Comparison of ENCODE assay signal across 19 cellular contexts in the genomic region with DNA sequence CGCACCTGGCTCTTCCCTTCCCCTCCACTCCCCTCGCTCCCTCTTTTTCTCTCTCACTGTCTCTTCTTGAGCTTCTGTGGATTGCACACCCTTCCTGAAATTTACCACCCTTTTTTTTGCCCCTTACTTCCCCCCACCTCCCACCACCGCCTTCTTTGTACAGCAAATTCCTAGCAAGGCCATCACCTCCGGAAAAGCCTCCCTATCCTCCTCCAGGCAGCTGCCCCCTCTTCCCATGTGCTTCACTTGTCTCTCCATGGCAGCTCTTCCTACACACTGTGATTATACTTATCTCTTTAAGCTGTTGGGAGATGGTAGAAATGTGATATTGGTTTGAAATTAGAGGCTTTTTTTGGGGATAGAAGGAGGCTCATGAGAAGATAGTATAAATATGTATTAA. TPM values are rescaled to one million over a fixed set of nuclear protein-coding genes. Genes with fewer than 3 reads are reported as not detected.
DNase-seq lines count a peak whose midpoint lies in the region; ATAC-seq lines count a peak whose summit lies in the region.
"Had no signal": no experiment of that assay in that cellular context is flagged by ENCODE, and none has a peak within 500 bp of the region (broad histone marks: within the 10 kb centered on the region; RNA-seq: fewer than 3 reads in every experiment).

No MANE protein-coding gene starts in this region.

- ATAC-seq in GM21619 (IDR thresholded peaks at IDR 0.05; ENCODE audit: unreplicated experiment) (no peak), HG02588 (IDR thresholded peaks at IDR 0.05; ENCODE audit: unreplicated experiment) (no peak), HG03108 (IDR thresholded peaks at IDR 0.05; ENCODE audit: unreplicated experiment) (no peak)
- ATAC-seq: HCT116 had no signal

- H3K4me1 Mint-ChIP-seq in activated naive CD4-positive, alpha-beta T cell treated with anti-CD3 and anti-CD28 coated beads, Interleukin-2, amount 50 U/mL, for 24 hours: peaks cover 25% of the 10 kb centered on the region
- H3K4me1 Mint-ChIP-seq in activated naive CD4-positive, alpha-beta T cell treated with anti-CD3 and anti-CD28 coated beads for 36 hours (ENCODE audit: low read depth): peaks cover 26% of the 10 kb centered on the region

- DNase-seq in activated naive CD4-positive, alpha-beta T cell treated with anti-CD3 and anti-CD28 coated beads for 36 hours: no peak
- peak; percentile 33 for DNase-seq in amniotic epithelial cell (ENCODE audit: low read depth)
- peak in 26 of 42 donors; percentile 6 to 68 (median 44) for DNase-seq in head of caudate nucleus
- no peak for DNase-seq in GM19240 (ENCODE audit: insufficient read length, low spot score)
- DNase-seq: 8988T; Calu3; CD4-positive, alpha-beta memory T cell; DMS79 treated with DMSO at 0.1 percent for 48 hours; GF-D8; GOT3; H7 had no signal

- H3K27me3 Mint-ChIP-seq in activated naive CD4-positive, alpha-beta T cell treated with anti-CD3 and anti-CD28 coated beads, Interleukin-2, amount 50 U/mL, for 24 hours: no peaks in the 10 kb centered on the region
- no peaks in the 10 kb centered on the region for H3K27me3 Mint-ChIP-seq in activated naive CD4-positive, alpha-beta T cell treated with anti-CD3 and anti-CD28 coated beads for 36 hours (ENCODE audit: low read depth)
- H3K27me3 Mint-ChIP-seq: CD4-positive, alpha-beta memory T cell had no signal

- CTCF ChIA-PET in activated naive CD4-positive, alpha-beta T cell treated with anti-CD3 and anti-CD28 coated beads for 36 hours (lab: Charles Lee): no interaction called here

- peaks cover 15% of the 10 kb centered on the region for H3K36me3 Mint-ChIP-seq in activated naive CD4-positive, alpha-beta T cell treated with anti-CD3 and anti-CD28 coated beads, Interleukin-2, amount 50 U/mL, for 24 hours
- H3K36me3 Mint-ChIP-seq in activated naive CD4-positive, alpha-beta T cell treated with anti-CD3 and anti-CD28 coated beads for 36 hours (ENCODE audit: low read depth): peaks cover 14% of the 10 kb centered on the region

- no peaks in the 10 kb centered on the region for H3K9me3 Mint-ChIP-seq in activated naive CD4-positive, alpha-beta T cell treated with anti-CD3 and anti-CD28 coated beads, Interleukin-2, amount 50 U/mL, for 24 hours
- no peaks in the 10 kb centered on the region for H3K9me3 Mint-ChIP-seq in activated naive CD4-positive, alpha-beta T cell treated with anti-CD3 and anti-CD28 coated beads for 36 hours
- H3K9me3 Mint-ChIP-seq: CD14-positive monocyte; CD4-positive, alpha-beta memory T cell had no signal

- intact Hi-C loops in activated naive CD4-positive, alpha-beta T cell treated with anti-CD3 and anti-CD28 coated beads for 36 hours (cut with micrococcal nuclease): no loop called here
- intact Hi-C loops in head of caudate nucleus (cut with DNase I): no loop called here

- H3K27ac Mint-ChIP-seq in activated naive CD4-positive, alpha-beta T cell treated with anti-CD3 and anti-CD28 coated beads, Interleukin-2, amount 50 U/mL, for 24 hours: peak overlapping the region; percentile 8
- no peak overlapping the region for H3K27ac Mint-ChIP-seq in activated naive CD4-positive, alpha-beta T cell treated with anti-CD3 and anti-CD28 coated beads for 36 hours
- H3K27ac Mint-ChIP-seq: CD4-positive, alpha-beta memory T cell had no signal

- H3K4me3 Mint-ChIP-seq in activated naive CD4-positive, alpha-beta T cell treated with anti-CD3 and anti-CD28 coated beads, Interleukin-2, amount 50 U/mL, for 24 hours: no peak overlapping the region
- H3K4me3 Mint-ChIP-seq in activated naive CD4-positive, alpha-beta T cell treated with anti-CD3 and anti-CD28 coated beads for 36 hours: no peak overlapping the region
- H3K4me3 Mint-ChIP-seq: CD14-positive monocyte had no signal

RNA-seq across cellular contexts. Expression of a gene that starts 28.3 kb away (rescaled TPM):
- not detected for total RNA-seq in activated naive CD4-positive, alpha-beta T cell treated with anti-CD3 and anti-CD28 coated beads for 36 hours
- total RNA-seq: A673; Calu3; CD4-positive, alpha-beta memory T cell; H7; HT-29 had no signal

Comparison
In these comparisons a context has a peak if more than half of its experiments do, and no peak if none do; other contexts are left out.
1. DNase-seq: peak in amniotic epithelial cell (single experiment) and head of caudate nucleus (26 of 42); none in activated naive CD4-positive, alpha-beta T cell treated with anti-CD3 and anti-CD28 coated beads for 36 hours (single experiment) and GM19240 (single experiment).